Comparison of ENCODE assay signal across 9 cellular contexts in the genomic region with DNA sequence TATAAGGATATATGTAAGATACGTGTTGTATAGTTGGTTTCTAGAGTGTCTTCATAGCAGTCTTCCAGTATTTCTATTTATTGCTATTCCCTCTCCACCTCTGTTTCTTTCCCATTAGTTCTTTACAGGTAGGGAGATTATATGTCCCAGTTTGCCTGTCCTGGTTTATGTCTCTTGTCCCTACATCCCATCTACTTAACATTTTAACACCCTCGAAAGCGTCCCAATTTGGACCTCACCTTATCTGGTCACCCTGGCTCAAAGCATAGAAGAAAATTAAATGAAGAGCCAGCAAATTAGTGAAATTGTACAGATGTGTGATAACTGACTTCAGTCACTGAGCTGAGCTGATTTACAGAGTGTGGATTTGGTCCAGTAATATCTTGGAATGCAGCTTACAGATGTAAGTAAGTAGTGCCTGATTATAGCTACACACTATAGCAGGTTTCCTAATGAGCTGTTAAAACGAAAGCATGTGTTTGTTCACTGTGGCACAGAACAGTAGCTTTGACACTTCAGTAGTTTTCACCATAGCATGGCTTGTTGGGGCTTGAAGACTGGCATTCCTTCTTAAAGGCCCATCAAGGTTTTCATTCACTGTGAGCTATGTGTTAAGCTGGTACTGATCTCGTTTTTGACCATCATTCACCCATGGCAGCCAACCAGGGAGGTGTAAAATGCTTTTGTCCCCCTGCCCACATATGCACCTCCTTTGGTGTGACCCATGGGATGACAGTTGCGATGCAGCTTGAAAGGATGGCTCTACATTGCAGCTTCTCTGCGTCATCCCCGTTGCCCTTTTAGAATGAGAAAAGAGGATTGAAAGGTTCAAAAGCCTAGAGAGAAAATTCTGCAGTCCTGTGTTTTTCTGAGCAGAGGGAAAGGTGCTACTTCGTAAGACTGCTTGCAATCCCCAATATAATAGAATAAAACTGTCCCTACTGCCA.
DNase-seq lines count a peak whose midpoint lies in the region; ATAC-seq and TF ChIP-seq lines count a peak whose summit lies in the region.
"Had no signal": no experiment of that assay in that cellular context is flagged by ENCODE, and none has a peak within 500 bp of the region (broad histone marks: within the 10 kb centered on the region; RNA-seq: fewer than 3 reads in every experiment).

No MANE protein-coding gene starts in this region.

- TF ChIP-seq CTCF in HFFc6 (IDR thresholded peaks at IDR 0.05) (no peak), cardiac muscle cell (IDR thresholded peaks at IDR 0.05; ENCODE audit: low read depth, low read length) (no peak)

- H3K9ac ChIP-seq in skeletal muscle satellite cell (ENCODE audit: low read depth, low read length), result no peak overlapping the region

- H3K4me1 Mint-ChIP-seq in HFFc6 (ENCODE audit: low read depth), result peaks cover 19% of the 10 kb centered on the region

- H3K4me1 ChIP-seq in cardiac muscle cell (ENCODE audit: low read depth) (peaks cover 28% of the 10 kb centered on the region), skeletal muscle satellite cell (ENCODE audit: control insufficient read depth, insufficient read depth, low read length) (peaks cover 9% of the 10 kb centered on the region)

- H3K9me3 ChIP-seq in cardiac muscle cell (ENCODE audit: low read depth) (no peaks in the 10 kb centered on the region), skeletal muscle satellite cell (replicated peaks; ENCODE audit: low read length) (no peaks in the 10 kb centered on the region)
- H3K9me3 ChIP-seq: adrenal gland had no signal

- H3K27ac ChIP-seq in cardiac muscle cell, result peak overlapping the region; percentile 44

- peak; percentile 35 for ATAC-seq in SK-N-SH treated with all-trans-retinoic acid at 6 μM for 48 hours
- no peak for ATAC-seq in HG02571 (IDR thresholded peaks at IDR 0.05; ENCODE audit: unreplicated experiment)

- peak overlapping the region; percentile 74; the same call in 1 of the 2 replicates for H3K4me3 Mint-ChIP-seq in HFFc6
- H3K4me3 Mint-ChIP-seq: neural crest cell had no signal

- DNase-seq in HFFc6 (no peak), cardiac muscle cell (ENCODE audit: low read depth in 1 of 2, low spot score in 1 of 2) (peak; percentile 11 to 45), GOT3 (lab: John Stamatoyannopoulos, UW) (no peak), COR-L47 (lab: John Stamatoyannopoulos, UW) (no peak)
- DNase-seq: adrenal gland had no signal

- H3K4me3 ChIP-seq in cardiac muscle cell, result no peak overlapping the region
- peak overlapping the region; percentile 41 for H3K4me3 ChIP-seq in skeletal muscle satellite cell (ENCODE audit: low read length)

- H3K36me3 ChIP-seq in cardiac muscle cell (no peaks in the 10 kb centered on the region), skeletal muscle satellite cell (ENCODE audit: insufficient read depth, low read length) (no peaks in the 10 kb centered on the region)
- H3K36me3 ChIP-seq: adrenal gland had no signal

- H3K27ac Mint-ChIP-seq in HFFc6, result no peak overlapping the region

- no peaks in the 10 kb centered on the region for H3K9me3 Mint-ChIP-seq in HFFc6
- H3K9me3 Mint-ChIP-seq: neural crest cell had no signal

- no peaks in the 10 kb centered on the region for H3K27me3 ChIP-seq in cardiac muscle cell
- no peaks in the 10 kb centered on the region for H3K27me3 ChIP-seq in skeletal muscle satellite cell (ENCODE audit: control insufficient read depth, insufficient read depth, low read length)
- H3K27me3 ChIP-seq: adrenal gland had no signal

- H3K27me3 Mint-ChIP-seq in HFFc6 (ENCODE audit: insufficient read depth), result no peaks in the 10 kb centered on the region

- peak overlapping the region; percentile 72 for H3K4me2 ChIP-seq in skeletal muscle satellite cell (ENCODE audit: low read length)

- no peaks in the 10 kb centered on the region for H3K36me3 Mint-ChIP-seq in HFFc6 (ENCODE audit: low read depth)

TF ChIP-seq in SK-N-SH treated with all-trans-retinoic acid at 6 μM for 48 hours, 23 proteins besides CTCF, POLR2A, EP300 and RAD21:
- TF ChIP-seq SNAI2 (CRISPR knock-in tag; IDR thresholded peaks at IDR 0.05) (no peak), GLIS3 (CRISPR knock-in tag; IDR thresholded peaks at IDR 0.05) (no peak)

Comparison
In these comparisons a context has a peak if more than half of its experiments do, and no peak if none do; other contexts are left out.
1. DNase-seq: peak in cardiac muscle cell (2 of 2); none in HFFc6 (single experiment), GOT3 (single experiment) and COR-L47 (single experiment).